Comparison of ENCODE assay signal across 8 cellular contexts in genomic region chr12:57112492-57113294, GRCh38. TPM values are rescaled to one million over a fixed set of nuclear protein-coding genes. Genes with fewer than 3 reads are reported as not detected.
DNase-seq lines count a peak whose midpoint lies in the region; ATAC-seq lines count a peak whose summit lies in the region.

No MANE protein-coding gene starts in this region.

- intact Hi-C loops in activated T-helper 1 cell treated with anti-CD3 and anti-CD28 coated beads, Interleukin-12 subunit alpha, Interleukin-12 subunit beta, Interleukin-2, Interleukin-4 antibody, amounts not matched to agents 30 ng/mL and 10 ng/mL and 1 ng/mL, durations not matched to agents 14 hours and 24 hours and 36 hours (cut with micrococcal nuclease): loop anchor here (1.0 to 5.0 kb wide), 8 partner anchors 12 to 424 kb away; partner anchors contain the start of genes NACA and PTGES3

- H3K9me3 Mint-ChIP-seq in activated T-helper 1 cell treated with anti-CD3 and anti-CD28 coated beads, Interleukin-12 subunit alpha, Interleukin-12 subunit beta, Interleukin-2, Interleukin-4 antibody, amounts not matched to agents 30 ng/mL and 10 ng/mL and 1 ng/mL, durations not matched to agents 14 hours and 24 hours and 36 hours: no peaks in the 10 kb centered on the region

- no peak for DNase-seq in activated T-helper 1 cell treated with anti-CD3 and anti-CD28 coated beads, Interleukin-12 subunit alpha, Interleukin-12 subunit beta, Interleukin-2, Interleukin-4 antibody, amounts not matched to agents 30 ng/mL and 10 ng/mL and 1 ng/mL, durations not matched to agents 14 hours and 24 hours and 36 hours (ENCODE audit: low spot score)
- DNase-seq in NCI-H1105 (lab: John Stamatoyannopoulos, UW) (no peak), hepatic stellate cell (ENCODE audit: low spot score) (no peak), NCI-H1436 (lab: John Stamatoyannopoulos, UW) (no peak)

- peaks cover 43% of the 10 kb centered on the region for H3K4me1 Mint-ChIP-seq in activated T-helper 1 cell treated with anti-CD3 and anti-CD28 coated beads, Interleukin-12 subunit alpha, Interleukin-12 subunit beta, Interleukin-2, Interleukin-4 antibody, amounts not matched to agents 30 ng/mL and 10 ng/mL and 1 ng/mL, durations not matched to agents 14 hours and 24 hours and 36 hours (ENCODE audit: low read depth)

- H3K27ac Mint-ChIP-seq in activated T-helper 1 cell treated with anti-CD3 and anti-CD28 coated beads, Interleukin-12 subunit alpha, Interleukin-12 subunit beta, Interleukin-2, Interleukin-4 antibody, amounts not matched to agents 30 ng/mL and 10 ng/mL and 1 ng/mL, durations not matched to agents 14 hours and 24 hours and 36 hours: peak overlapping the region; percentile 98

- H3K36me3 Mint-ChIP-seq in activated T-helper 1 cell treated with anti-CD3 and anti-CD28 coated beads, Interleukin-12 subunit alpha, Interleukin-12 subunit beta, Interleukin-2, Interleukin-4 antibody, amounts not matched to agents 30 ng/mL and 10 ng/mL and 1 ng/mL, durations not matched to agents 14 hours and 24 hours and 36 hours (ENCODE audit: low read depth): peaks cover 9% of the 10 kb centered on the region

- H3K27ac ChIP-seq in layer of hippocampus (ENCODE audit: low read depth, low read length): peak overlapping the region; percentile 95
- H3K27ac ChIP-seq in temporal lobe (ENCODE audit: low read depth, low read length): peak overlapping the region; percentile 91

- H3K27me3 Mint-ChIP-seq in activated T-helper 1 cell treated with anti-CD3 and anti-CD28 coated beads, Interleukin-12 subunit alpha, Interleukin-12 subunit beta, Interleukin-2, Interleukin-4 antibody, amounts not matched to agents 30 ng/mL and 10 ng/mL and 1 ng/mL, durations not matched to agents 14 hours and 24 hours and 36 hours (ENCODE audit: insufficient read depth): peaks cover 4% of the 10 kb centered on the region

- no peaks in the 10 kb centered on the region for H3K27me3 ChIP-seq in layer of hippocampus (ENCODE audit: control insufficient read depth, insufficient read depth, low read length)

- ATAC-seq in GM18502 (IDR thresholded peaks at IDR 0.05; ENCODE audit: poor library complexity, unreplicated experiment) (peak; percentile 61), HG02938 (IDR thresholded peaks at IDR 0.05; ENCODE audit: unreplicated experiment) (peak; percentile 50)

- H3K4me3 Mint-ChIP-seq in activated T-helper 1 cell treated with anti-CD3 and anti-CD28 coated beads, Interleukin-12 subunit alpha, Interleukin-12 subunit beta, Interleukin-2, Interleukin-4 antibody, amounts not matched to agents 30 ng/mL and 10 ng/mL and 1 ng/mL, durations not matched to agents 14 hours and 24 hours and 36 hours: peak overlapping the region; percentile 99

RNA-seq across cellular contexts. Expression of gene STAT6, which starts 1.5 kb away (rescaled TPM):
- total RNA-seq in activated T-helper 1 cell treated with anti-CD3 and anti-CD28 coated beads, Interleukin-12 subunit alpha, Interleukin-12 subunit beta, Interleukin-2, Interleukin-4 antibody, amounts not matched to agents 30 ng/mL and 10 ng/mL and 1 ng/mL, durations not matched to agents 14 hours and 24 hours and 36 hours: 306 and 318 TPM in 2 replicates
- total RNA-seq in temporal lobe: 4.9 TPM

RNA-seq across cellular contexts. Expression of gene LRP1, which starts 15.6 kb away (rescaled TPM):
- total RNA-seq in activated T-helper 1 cell treated with anti-CD3 and anti-CD28 coated beads, Interleukin-12 subunit alpha, Interleukin-12 subunit beta, Interleukin-2, Interleukin-4 antibody, amounts not matched to agents 30 ng/mL and 10 ng/mL and 1 ng/mL, durations not matched to agents 14 hours and 24 hours and 36 hours: 0.26 and 0.73 TPM in 2 replicates
- 116 TPM for total RNA-seq in temporal lobe

RNA-seq across cellular contexts. Expression of gene NAB2, which starts 23.8 kb away (rescaled TPM):
- total RNA-seq in activated T-helper 1 cell treated with anti-CD3 and anti-CD28 coated beads, Interleukin-12 subunit alpha, Interleukin-12 subunit beta, Interleukin-2, Interleukin-4 antibody, amounts not matched to agents 30 ng/mL and 10 ng/mL and 1 ng/mL, durations not matched to agents 14 hours and 24 hours and 36 hours: 73.6 and 80.3 TPM in 2 replicates
- 16.0 TPM for total RNA-seq in temporal lobe

RNA-seq across cellular contexts. Expression of gene NEMP1, which starts 34.1 kb away (rescaled TPM):
- 70.2 and 71.7 TPM in 2 replicates for total RNA-seq in activated T-helper 1 cell treated with anti-CD3 and anti-CD28 coated beads, Interleukin-12 subunit alpha, Interleukin-12 subunit beta, Interleukin-2, Interleukin-4 antibody, amounts not matched to agents 30 ng/mL and 10 ng/mL and 1 ng/mL, durations not matched to agents 14 hours and 24 hours and 36 hours
- total RNA-seq in temporal lobe: 6.1 TPM

RNA-seq across cellular contexts. Expression of gene LRP1-AS, which starts 34.7 kb away (rescaled TPM):
- not detected in 2 replicates for total RNA-seq in activated T-helper 1 cell treated with anti-CD3 and anti-CD28 coated beads, Interleukin-12 subunit alpha, Interleukin-12 subunit beta, Interleukin-2, Interleukin-4 antibody, amounts not matched to agents 30 ng/mL and 10 ng/mL and 1 ng/mL, durations not matched to agents 14 hours and 24 hours and 36 hours
- not detected for total RNA-seq in temporal lobe

Comparison
In these comparisons a context has a peak if more than half of its experiments do, and no peak if none do; other contexts are left out.
1. RNA of gene STAT6, which starts 1.5 kb away (total RNA-seq): 306 to 318 TPM in activated T-helper 1 cell treated with anti-CD3 and anti-CD28 coated beads, Interleukin-12 subunit alpha, Interleukin-12 subunit beta, Interleukin-2, Interleukin-4 antibody, amounts not matched to agents 30 ng/mL and 10 ng/mL and 1 ng/mL, durations not matched to agents 14 hours and 24 hours and 36 hours; 4.9 TPM in temporal lobe (single experiment); every median in the first group is over 10 times any median in the second.
2. RNA of gene LRP1, which starts 15.6 kb away (total RNA-seq): 116 TPM in temporal lobe (single experiment); 0.26 to 0.73 TPM in activated T-helper 1 cell treated with anti-CD3 and anti-CD28 coated beads, Interleukin-12 subunit alpha, Interleukin-12 subunit beta, Interleukin-2, Interleukin-4 antibody, amounts not matched to agents 30 ng/mL and 10 ng/mL and 1 ng/mL, durations not matched to agents 14 hours and 24 hours and 36 hours; every median in the first group is over 10 times any median in the second.